Comparison of ENCODE assay signal across 28 cellular contexts in the genomic region with DNA sequence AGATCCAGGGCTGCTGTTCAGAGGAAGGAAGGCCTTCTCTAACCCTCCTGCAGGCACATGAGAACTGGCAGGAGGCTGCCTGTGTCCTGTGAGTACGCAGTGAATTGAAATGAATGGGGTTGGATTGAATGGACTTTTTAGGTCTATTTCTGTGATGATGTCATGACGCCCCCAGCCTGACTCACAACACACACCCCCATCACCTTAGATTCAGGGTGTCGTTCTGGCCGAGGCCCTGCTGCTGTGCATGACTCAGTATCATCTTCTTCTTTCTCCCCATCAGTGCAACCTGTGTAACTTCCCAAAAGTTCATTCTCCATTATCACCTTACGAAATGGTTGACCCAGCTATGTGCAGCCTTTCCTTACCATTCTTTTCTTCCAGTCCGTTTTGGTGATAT. TPM values are rescaled to one million over a fixed set of nuclear protein-coding genes. Genes with fewer than 3 reads are reported as not detected.
DNase-seq lines count a peak whose midpoint lies in the region; ATAC-seq, FAIRE-seq and TF ChIP-seq lines count a peak whose summit lies in the region.
"Had no signal": no experiment of that assay in that cellular context is flagged by ENCODE, and none has a peak within 500 bp of the region (broad histone marks: within the 10 kb centered on the region; RNA-seq: fewer than 3 reads in every experiment).

No MANE protein-coding gene starts in this region.

- TF ChIP-seq POLR2A in HepG2 (IDR thresholded peaks at IDR 0.05; ENCODE audit: insufficient read depth in 1 of 2, low read depth in 2 of 2, low read length in 2 of 2) (no peak), right lobe of liver (IDR thresholded peaks at IDR 0.05) (no peak)

- no peaks in the 10 kb centered on the region for H3K36me3 Mint-ChIP-seq in activated CD4-positive, alpha-beta T cell treated with anti-CD3 and anti-CD28 coated beads, Interleukin-2, amount 10 ng/mL, durations not matched to agents 7 days and 5 days (ENCODE audit: low read depth)
- no peaks in the 10 kb centered on the region for H3K36me3 Mint-ChIP-seq in activated T-helper 17 cell treated with anti-CD3 and anti-CD28 coated beads, Interleukin-2, amount 50 U/mL, for 72 hours (ENCODE audit: low read depth)

- POLR2A ChIA-PET in activated CD4-positive, alpha-beta T cell treated with anti-CD3 and anti-CD28 coated beads, Interleukin-2, amount 10 ng/mL, durations not matched to agents 7 days and 5 days (lab: Charles Lee): no interaction called here
- POLR2A ChIA-PET in HepG2 (lab: Yijun Ruan, JAX): no interaction called here

- H3K27ac ChIP-seq in HepG2 (ENCODE audit: extremely low read length, insufficient read depth, low read length) (no peak overlapping the region), right lobe of liver (no peak overlapping the region), parathyroid adenoma (peak overlapping the region; percentile 89)
- H3K27ac ChIP-seq: HL-60 had no signal

- no peaks in the 10 kb centered on the region for H3K79me2 ChIP-seq in HepG2 (ENCODE audit: insufficient read depth, low read length)
- H3K79me2 ChIP-seq in parathyroid adenoma: no peaks in the 10 kb centered on the region

- no peak overlapping the region for H3K4me3 ChIP-seq in HepG2 (replicated peaks in 1 of 3; ENCODE audit: insufficient read depth in 1 of 3, low read depth in 2 of 3, low read length in 3 of 3)
- no peak overlapping the region for H3K4me3 ChIP-seq in right lobe of liver
- H3K4me3 ChIP-seq in parathyroid adenoma (ENCODE audit: low read depth, low read length): no peak overlapping the region
- H3K4me3 ChIP-seq in H7 (ENCODE audit: insufficient read depth, low read depth, low read length): no peak overlapping the region

- H3K9me3 Mint-ChIP-seq in activated CD4-positive, alpha-beta T cell treated with anti-CD3 and anti-CD28 coated beads, Interleukin-2, amount 10 ng/mL, durations not matched to agents 7 days and 5 days: no peaks in the 10 kb centered on the region
- no peaks in the 10 kb centered on the region for H3K9me3 Mint-ChIP-seq in activated T-helper 17 cell treated with anti-CD3 and anti-CD28 coated beads, Interleukin-2, amount 50 U/mL, for 72 hours

- no TSS peak for BruUV-seq in HepG2 (replicated peaks; lab: Mats Ljungman, UMichigan)

- H2AFZ ChIP-seq in HepG2 (ENCODE audit: low read length) (no peak overlapping the region), parathyroid adenoma (no peak overlapping the region)

- no peak for TF ChIP-seq EP300 in HepG2 (IDR thresholded peaks at IDR 0.05; ENCODE audit: low read depth in 2 of 2, low read length in 2 of 2)
- no peak for TF ChIP-seq EP300 in HepG2 (CRISPR knock-in tag; IDR thresholded peaks at IDR 0.05; ENCODE audit: borderline replicate concordance)

- H3K9ac ChIP-seq in HepG2 (ENCODE audit: insufficient read depth, low read depth, low read length) (no peak overlapping the region), parathyroid adenoma (no peak overlapping the region)

- in situ Hi-C loops in HepG2 (cut with HindIII; ENCODE audit: extremely low pct_ligation_motif_present, low pct_unique_long_range_greater_than_20kb): no loop called here

- DNase-seq in activated CD4-positive, alpha-beta T cell treated with anti-CD3 and anti-CD28 coated beads for 48 hours: peak; percentile 51
- no peak for DNase-seq in activated CD4-positive, alpha-beta T cell treated with anti-CD3 and anti-CD28 coated beads, Interleukin-2, amount 10 ng/mL, durations not matched to agents 7 days and 5 days
- DNase-seq in HepG2 (ENCODE audit: low spot score) (no peak), right lobe of liver (no peak), occipital lobe (lab: John Stamatoyannopoulos, UW) (no peak), H7 (no peak)
- DNase-seq: Calu3, DMS79 treated with DMSO at 0.1 percent for 48 hours, GF-D8, Karpas-422, NCI-H1092 treated with DMSO at 0.1 percent for 48 hours, NCI-H1436, NCI-H187, NCI-H2081 treated with DMSO at 0.1 percent for 48 hours, NCI-H2171, NCI-H226, NCI-H510A, NCI-H69, SHP77 treated with DMSO at 0.1 percent for 48 hours had no signal

- H3K36me3 ChIP-seq in HepG2 (replicated peaks in 1 of 2; ENCODE audit: control insufficient read depth in 1 of 2, insufficient read depth in 2 of 2, low read length in 2 of 2) (peaks cover 0 to 8% of the 10 kb centered on the region in 2 experiments; a peak in 2 of 5 replicates), right lobe of liver (no peaks in the 10 kb centered on the region), parathyroid adenoma (ENCODE audit: control insufficient read depth, insufficient read depth, low read length) (no peaks in the 10 kb centered on the region), H7 (replicated peaks; ENCODE audit: control insufficient read depth, insufficient read depth, low read length) (peaks cover 3% of the 10 kb centered on the region)

- H3K4me2 ChIP-seq in HepG2 (ENCODE audit: low read depth, low read length) (no peak overlapping the region), parathyroid adenoma (ENCODE audit: low read length) (peak overlapping the region; percentile 9)

- no peaks in the 10 kb centered on the region for H4K20me1 ChIP-seq in HepG2 (ENCODE audit: insufficient read depth, low read length)

- H3K27ac Mint-ChIP-seq in activated CD4-positive, alpha-beta T cell treated with anti-CD3 and anti-CD28 coated beads, Interleukin-2, amount 10 ng/mL, durations not matched to agents 7 days and 5 days: no peak overlapping the region
- no peak overlapping the region for H3K27ac Mint-ChIP-seq in activated T-helper 17 cell treated with anti-CD3 and anti-CD28 coated beads, Interleukin-2, amount 50 U/mL, for 72 hours

- H3K9me3 ChIP-seq in HepG2 (ENCODE audit: low read length) (no peaks in the 10 kb centered on the region), right lobe of liver (no peaks in the 10 kb centered on the region), parathyroid adenoma (ENCODE audit: control insufficient read depth, low read length) (no peaks in the 10 kb centered on the region)

- no peak for FAIRE-seq in HepG2 (lab: Jason Lieb, UNC)
- FAIRE-seq: GM12891, H54 had no signal

- TF ChIP-seq CTCF in HepG2 (CRISPR knock-in tag; IDR thresholded peaks at IDR 0.05) (no peak), right lobe of liver (IDR thresholded peaks at IDR 0.05) (no peak), parathyroid adenoma (IDR thresholded peaks at IDR 0.05) (no peak)

- no peak for ATAC-seq in HepG2
- ATAC-seq in right lobe of liver: no peak
- ATAC-seq in activated T-helper 17 cell treated with anti-CD3 and anti-CD28 coated beads, Interleukin-2, amount 50 U/mL, for 72 hours (replicated peaks): peak; percentile 70
- ATAC-seq: Panc1 had no signal

- intact Hi-C loops in HepG2 (cut with micrococcal nuclease; ENCODE audit: unreplicated experiment): no loop called here
- intact Hi-C loops in right lobe of liver (cut with DNase I): no loop called here

- H3K27me3 ChIP-seq in HepG2 (ENCODE audit: control insufficient read depth in 1 of 2, insufficient read depth in 2 of 2, low read length in 2 of 2): no peaks in the 10 kb centered on the region
- no peaks in the 10 kb centered on the region for H3K27me3 ChIP-seq in right lobe of liver
- H3K27me3 ChIP-seq in parathyroid adenoma (ENCODE audit: control insufficient read depth, insufficient read depth, low read length): no peaks in the 10 kb centered on the region
- H3K27me3 ChIP-seq in H7 (ENCODE audit: control insufficient read depth, insufficient read depth, low read length): peaks cover 2% of the 10 kb centered on the region; the same call in 1 of the 2 replicates

- H3K4me1 ChIP-seq in HepG2 (ENCODE audit: insufficient read depth, low read length) (peaks cover 25% of the 10 kb centered on the region), right lobe of liver (no peaks in the 10 kb centered on the region), parathyroid adenoma (peaks cover 20% of the 10 kb centered on the region)

- H3K4me1 Mint-ChIP-seq in activated CD4-positive, alpha-beta T cell treated with anti-CD3 and anti-CD28 coated beads, Interleukin-2, amount 10 ng/mL, durations not matched to agents 7 days and 5 days: no peaks in the 10 kb centered on the region
- H3K4me1 Mint-ChIP-seq in activated T-helper 17 cell treated with anti-CD3 and anti-CD28 coated beads, Interleukin-2, amount 50 U/mL, for 72 hours: no peaks in the 10 kb centered on the region

- H3K4me3 Mint-ChIP-seq in activated CD4-positive, alpha-beta T cell treated with anti-CD3 and anti-CD28 coated beads, Interleukin-2, amount 10 ng/mL, durations not matched to agents 7 days and 5 days: no peak overlapping the region
- no peak overlapping the region for H3K4me3 Mint-ChIP-seq in activated T-helper 17 cell treated with anti-CD3 and anti-CD28 coated beads, Interleukin-2, amount 50 U/mL, for 72 hours

- TF ChIP-seq RAD21 in HepG2 (CRISPR knock-in tag; IDR thresholded peaks at IDR 0.05): no peak

- CTCF ChIA-PET in activated CD4-positive, alpha-beta T cell treated with anti-CD3 and anti-CD28 coated beads, Interleukin-2, amount 10 ng/mL, durations not matched to agents 7 days and 5 days (lab: Charles Lee): no interaction called here
- CTCF ChIA-PET in HepG2 (lab: Yijun Ruan, JAX; ENCODE audit: low intra/inter-chr PET ratio, low total read pairs): no interaction called here

- WGBS in HepG2 (ENCODE audit: low lambda C conversion rate): 94% methylated on average over 6 of the region's 6 CpGs
- 88% methylated on average over 6 of the region's 6 CpGs for WGBS in right lobe of liver (ENCODE audit: insufficient coverage, low coverage, low lambda C conversion rate, missing lambda C conversion rate)

- peaks cover 6% of the 10 kb centered on the region for H3K27me3 Mint-ChIP-seq in activated CD4-positive, alpha-beta T cell treated with anti-CD3 and anti-CD28 coated beads, Interleukin-2, amount 10 ng/mL, durations not matched to agents 7 days and 5 days
- H3K27me3 Mint-ChIP-seq in activated T-helper 17 cell treated with anti-CD3 and anti-CD28 coated beads, Interleukin-2, amount 50 U/mL, for 72 hours: peaks cover 14% of the 10 kb centered on the region

RNA-seq across cellular contexts. Expression of gene PCAT7, which starts 5.4 kb away (rescaled TPM):
- total RNA-seq in activated CD4-positive, alpha-beta T cell treated with anti-CD3 and anti-CD28 coated beads, Interleukin-2, amount 10 ng/mL, durations not matched to agents 7 days and 5 days: not detected
- total RNA-seq in HepG2 (2016; rRNA removed; fragmentation: Illumina TruSeq; extraction: Trizol) (2.3 and 3.2 TPM in 2 replicates), right lobe of liver (1 to 10 TPM in 2 of 6 experiments, under 1 TPM in 4; 0.37 to 3.1 (median 0.96) TPM), occipital lobe (not detected)
- 0.62 and 0.71 TPM in 2 replicates for total RNA-seq in HepG2 (2016; cell fraction: cytosol; rRNA removed; fragmentation: Illumina TruSeq; extraction: Trizol; ENCODE audit: low read depth)
- 2.3 and 2.7 TPM in 2 replicates for total RNA-seq in HepG2 (2016; cell fraction: insoluble cytoplasmic fraction; rRNA removed; fragmentation: Illumina TruSeq; extraction: Trizol)
- total RNA-seq in HepG2 (2016; cell fraction: membrane; rRNA removed; fragmentation: Illumina TruSeq; extraction: Trizol): 1.7 and 2.3 TPM in 2 replicates
- total RNA-seq in HepG2 (2016; cell fraction: nucleus; rRNA removed; fragmentation: Illumina TruSeq; extraction: Trizol): 2.2 and 2.9 TPM in 2 replicates
- 3.8 and 3.9 TPM in 2 replicates for polyA plus RNA-seq in HepG2 (2011; rRNA removed)
- polyA plus RNA-seq in HepG2 (2011; cell fraction: cytosol; rRNA removed): 2.4 and 3.8 TPM in 2 replicates
- polyA plus RNA-seq in HepG2 (2011; cell fraction: nucleus; rRNA removed): 3.3 and 4.5 TPM in 2 replicates
- polyA plus RNA-seq in HepG2 (2012): 3.1 and 3.5 TPM in 2 replicates
- 1.1 and 1.5 TPM in 2 replicates for polyA plus RNA-seq in HepG2 (2016; cell fraction: cytosol; fragmentation: Illumina TruSeq; extraction: Trizol; ENCODE audit: low read depth)
- polyA plus RNA-seq in HepG2 (2016; cell fraction: insoluble cytoplasmic fraction; fragmentation: Illumina TruSeq; extraction: Trizol; ENCODE audit: low read depth): 2.5 and 3.2 TPM in 2 replicates
- polyA plus RNA-seq in HepG2 (2016; cell fraction: membrane; fragmentation: Illumina TruSeq; extraction: Trizol; ENCODE audit: low read depth): 1.4 and 2.2 TPM in 2 replicates
- polyA plus RNA-seq in HepG2 (2016; cell fraction: nucleus; fragmentation: Illumina TruSeq; extraction: Trizol; ENCODE audit: insufficient read depth, low read depth): 3.5 and 3.8 TPM in 2 replicates
- polyA minus RNA-seq in HepG2 (2011; rRNA and poly(A)+ RNA removed; ENCODE audit: low replicate concordance): 2.2 and 3.5 TPM in 2 replicates
- 1.8 and 3.5 TPM in 2 replicates for polyA minus RNA-seq in HepG2 (2011; cell fraction: cytosol; rRNA and poly(A)+ RNA removed)
- 6.2 and 8.3 TPM in 2 replicates for polyA minus RNA-seq in HepG2 (2011; cell fraction: nucleus; rRNA and poly(A)+ RNA removed)
- total RNA-seq in activated T-helper 17 cell treated with anti-CD3 and anti-CD28 coated beads, Interleukin-2, amount 50 U/mL, for 72 hours: not detected
- total RNA-seq in H7 (2014; rRNA removed; shearing (Covaris generic)): 1.3 and 2.3 TPM in 2 replicates

RNA-seq across cellular contexts. Expression of gene FBP2, which starts 33.4 kb away (rescaled TPM):
- not detected for total RNA-seq in activated CD4-positive, alpha-beta T cell treated with anti-CD3 and anti-CD28 coated beads, Interleukin-2, amount 10 ng/mL, durations not matched to agents 7 days and 5 days
- not detected in 2 replicates for total RNA-seq in HepG2 (2016; rRNA removed; fragmentation: Illumina TruSeq; extraction: Trizol)
- not detected in 2 replicates for total RNA-seq in HepG2 (2016; cell fraction: cytosol; rRNA removed; fragmentation: Illumina TruSeq; extraction: Trizol; ENCODE audit: low read depth)
- not detected in 2 replicates for total RNA-seq in HepG2 (2016; cell fraction: insoluble cytoplasmic fraction; rRNA removed; fragmentation: Illumina TruSeq; extraction: Trizol)
- total RNA-seq in HepG2 (2016; cell fraction: membrane; rRNA removed; fragmentation: Illumina TruSeq; extraction: Trizol): not detected in 2 replicates
- not detected in 2 replicates for total RNA-seq in HepG2 (2016; cell fraction: nucleus; rRNA removed; fragmentation: Illumina TruSeq; extraction: Trizol)
- not detected in 2 replicates for polyA plus RNA-seq in HepG2 (2011; rRNA removed)
- not detected in 2 replicates for polyA plus RNA-seq in HepG2 (2011; cell fraction: cytosol; rRNA removed)
- polyA plus RNA-seq in HepG2 (2011; cell fraction: nucleus; rRNA removed): not detected in 2 replicates
- 0.11 TPM in 1 of 2 replicates, not detected in the other for polyA plus RNA-seq in HepG2 (2012)
- not detected in 2 replicates for polyA plus RNA-seq in HepG2 (2016; cell fraction: cytosol; fragmentation: Illumina TruSeq; extraction: Trizol; ENCODE audit: low read depth)
- polyA plus RNA-seq in HepG2 (2016; cell fraction: insoluble cytoplasmic fraction; fragmentation: Illumina TruSeq; extraction: Trizol; ENCODE audit: low read depth): not detected in 2 replicates
- not detected in 2 replicates for polyA plus RNA-seq in HepG2 (2016; cell fraction: membrane; fragmentation: Illumina TruSeq; extraction: Trizol; ENCODE audit: low read depth)
- not detected in 2 replicates for polyA plus RNA-seq in HepG2 (2016; cell fraction: nucleus; fragmentation: Illumina TruSeq; extraction: Trizol; ENCODE audit: insufficient read depth, low read depth)
- polyA minus RNA-seq in HepG2 (2011; rRNA and poly(A)+ RNA removed; ENCODE audit: low replicate concordance): not detected in 2 replicates
- polyA minus RNA-seq in HepG2 (2011; cell fraction: cytosol; rRNA and poly(A)+ RNA removed): not detected in 2 replicates
- not detected in 2 replicates for polyA minus RNA-seq in HepG2 (2011; cell fraction: nucleus; rRNA and poly(A)+ RNA removed)
- not detected for total RNA-seq in right lobe of liver
- total RNA-seq in activated T-helper 17 cell treated with anti-CD3 and anti-CD28 coated beads, Interleukin-2, amount 50 U/mL, for 72 hours: not detected
- not detected for total RNA-seq in occipital lobe
- not detected in 2 replicates for total RNA-seq in H7 (2014; rRNA removed; shearing (Covaris generic))
- total RNA-seq: A172, Calu3, OCI-LY7 had no signal
- polyA plus RNA-seq: BJ had no signal
